In genomic region chr7:98434087-98434486, GRCh38 we compare ENCODE assay signal across 18 cellular contexts. TPM values are rescaled to one million over a fixed set of nuclear protein-coding genes. Genes with fewer than 3 reads are reported as not detected.
DNase-seq lines count a peak whose midpoint lies in the region; ATAC-seq, FAIRE-seq and TF ChIP-seq lines count a peak whose summit lies in the region.
"Had no signal": no experiment of that assay in that cellular context is flagged by ENCODE, and none has a peak within 500 bp of the region (broad histone marks: within the 10 kb centered on the region; RNA-seq: fewer than 3 reads in every experiment).

No MANE protein-coding gene starts in this region.

- POLR2A ChIA-PET in HEK293 (lab: Yijun Ruan, JAX) (no interaction called here), K562 (lab: Yijun Ruan, JAX) (no interaction called here)

- TF ChIP-seq CTCF in HEK293 (tag by site-specific recombination; IDR thresholded peaks at IDR 0.05) (no peak), K562 (IDR thresholded peaks at IDR 0.05 in 2 of 3, conservative IDR thresholded peaks at IDR 0.05 in 1 of 3; ENCODE audit: insufficient read depth in 2 of 3, low read depth in 1 of 3, low read length in 3 of 3) (no peak)

- H3K27ac ChIP-seq in BLaER1 (no peak overlapping the region), HEK293 (ENCODE audit: extremely low read depth, low read depth, low read length) (no peak overlapping the region), K562 (ENCODE audit: extremely low read depth, low read depth, low read length) (no peak overlapping the region)
- H3K27ac ChIP-seq: 22Rv1, A549, C4-2B had no signal

- peak overlapping the region; percentile 45 for H3K4me2 ChIP-seq in BLaER1
- no peak overlapping the region for H3K4me2 ChIP-seq in K562 (ENCODE audit: insufficient read depth, low read length)
- H3K4me2 ChIP-seq: A549 had no signal

- H3K4me3 ChIP-seq in BLaER1: no peak overlapping the region
- H3K4me3 ChIP-seq in HEK293 (ENCODE audit: low read depth, low read length): no peak overlapping the region
- no peak overlapping the region for H3K4me3 ChIP-seq in K562
- H3K4me3 ChIP-seq: A549 had no signal

- no peaks in the 10 kb centered on the region for H3K9me3 ChIP-seq in BLaER1
- no peaks in the 10 kb centered on the region for H3K9me3 ChIP-seq in HEK293 (ENCODE audit: control insufficient read depth, insufficient read depth, low read depth, low read length)
- H3K9me3 ChIP-seq in K562 (replicated peaks; ENCODE audit: control insufficient read depth, insufficient read depth, low read depth, low read length): no peaks in the 10 kb centered on the region
- H3K9me3 ChIP-seq: A549, Caco-2 had no signal

- DNase-seq in DMS53 (lab: John Stamatoyannopoulos, UW) (peak; percentile 19), DMS53 treated with DMSO at 0.1 percent for 48 hours (lab: John Stamatoyannopoulos, UW; ENCODE audit: unreplicated experiment) (no peak), K562 (ENCODE audit: extremely low read depth in 1 of 4, low spot score in 3 of 4) (no peak), iPS-NIHi7 (ENCODE audit: extremely low spot score) (no peak), NOMO-1 (lab: John Stamatoyannopoulos, UW; ENCODE audit: unreplicated experiment in 2 of 2) (no peak)
- DNase-seq in activated naive CD4-positive, alpha-beta T cell treated with anti-CD3 and anti-CD28 coated beads, Interleukin-2, amount 50 U/mL, for 16 hours: no peak
- DNase-seq: Caco-2; Calu3; CD4-positive, alpha-beta T cell; CD8-positive, alpha-beta T cell had no signal

- H3K9ac ChIP-seq in BLaER1 (no peak overlapping the region), K562 (ENCODE audit: insufficient read depth in 1 of 2, low read depth in 2 of 2, low read length in 2 of 2) (no peak overlapping the region)

- no peaks in the 10 kb centered on the region for H3K36me3 ChIP-seq in BLaER1
- H3K36me3 ChIP-seq in HEK293 (ENCODE audit: control insufficient read depth in 2 of 2, insufficient read depth in 1 of 2, low read length in 2 of 2): no peaks in the 10 kb centered on the region
- no peaks in the 10 kb centered on the region for H3K36me3 ChIP-seq in K562 (ENCODE audit: control insufficient read depth, insufficient read depth, low read length)

- no peaks in the 10 kb centered on the region for H3K9me1 ChIP-seq in K562 (ENCODE audit: control insufficient read depth, insufficient read depth, low read length)

- H4K20me1 ChIP-seq in BLaER1: no peaks in the 10 kb centered on the region
- no peaks in the 10 kb centered on the region for H4K20me1 ChIP-seq in K562 (replicated peaks; ENCODE audit: control insufficient read depth, insufficient read depth, low read length)

- peaks cover 42% of the 10 kb centered on the region for H3K4me1 ChIP-seq in BLaER1
- no peaks in the 10 kb centered on the region for H3K4me1 ChIP-seq in HEK293 (ENCODE audit: control insufficient read depth, insufficient read depth, low read length)
- no peaks in the 10 kb centered on the region; a peak in 1 of 5 replicates for H3K4me1 ChIP-seq in K562 (replicated peaks in 1 of 2; ENCODE audit: control insufficient read depth in 2 of 2, insufficient read depth in 2 of 2, low read length in 2 of 2)
- H3K4me1 ChIP-seq: A549, Caco-2 had no signal

- intact Hi-C loops in K562 (cut with micrococcal nuclease): loop anchor here (5.0 kb wide), 1 partner anchor 298 kb away; no protein-coding TSS in a partner anchor

- H2AFZ ChIP-seq in K562 (ENCODE audit: low read depth, low read length): no peak overlapping the region

- WGBS in K562 (ENCODE audit: insufficient coverage, low coverage, missing lambda C conversion rate): 4% methylated on average over 10 of the region's 10 CpGs

- H3K79me2 ChIP-seq in K562 (ENCODE audit: control insufficient read depth, insufficient read depth, low read length): no peaks in the 10 kb centered on the region

- in situ Hi-C loops in K562 (cut with MboI): loop anchor here (5.0 kb wide), 2 partner anchors 313 to 408 kb away; no protein-coding TSS in a partner anchor

- ATAC-seq in K562: no peak

- no peak for TF ChIP-seq POLR2A in K562 (conservative IDR thresholded peaks at IDR 0.05)

- H3K27me3 ChIP-seq in BLaER1: no peaks in the 10 kb centered on the region
- H3K27me3 ChIP-seq in K562 (ENCODE audit: control insufficient read depth in 2 of 2, insufficient read depth in 2 of 2, low read length in 2 of 2): peaks cover 3 to 36% of the 10 kb centered on the region in 2 experiments; a peak in 3 of 5 replicates

- CTCF ChIA-PET in HEK293 (lab: Yijun Ruan, JAX) (interaction anchor here (0.7 to 5.7 kb wide), 7 partner anchors 14 to 407 kb away, joined by 3 to 59 read pairs (median 3); no protein-coding TSS in a partner anchor), K562 (lab: Yijun Ruan, JAX; ENCODE audit: low intra/inter-chr PET ratio) (interaction anchor here (0.6 to 1.6 kb wide), 7 partner anchors 105 to 444 kb away, joined by 3 to 37 read pairs (median 4); partner anchors contain the start of genes NPTX2 and TRRAP)

- no peak for TF ChIP-seq RAD21 in K562 (CRISPR knock-in tag; conservative IDR thresholded peaks at IDR 0.05 in 1 of 2, IDR thresholded peaks at IDR 0.05 in 1 of 2)

- no TSS peak for BruUV-seq in K562 (replicated peaks; lab: Mats Ljungman, UMichigan)

- FAIRE-seq in K562 (lab: Jason Lieb, UNC): no peak
- FAIRE-seq: A549, D721Med, G401.6, GM19239 had no signal

- TF ChIP-seq EP300 in K562 (IDR thresholded peaks at IDR 0.05; ENCODE audit: low read length): no peak

TF ChIP-seq in HEK293, 187 proteins besides CTCF, POLR2A, EP300 and RAD21:
- TF ChIP-seq ATF2 (tag by site-specific recombination; IDR thresholded peaks at IDR 0.05; ENCODE audit: low read depth) (peak; percentile 60), SCRT1 (tag by site-specific recombination; IDR thresholded peaks at IDR 0.05; ENCODE audit: borderline replicate concordance) (no peak)

TF ChIP-seq in K562, 482 proteins besides CTCF, POLR2A, EP300 and RAD21 (continues in another document):
- TF ChIP-seq CREB3 (tag; conservative IDR thresholded peaks at IDR 0.05; ENCODE audit: low read depth) (no peak), ZHX1 (conservative IDR thresholded peaks at IDR 0.05; ENCODE audit: low read length) (no peak), NCOR1 (IDR thresholded peaks at IDR 0.05) (no peak), ZSCAN32 (CRISPR knock-in tag; IDR thresholded peaks at IDR 0.05) (no peak), ATF3 (IDR thresholded peaks at IDR 0.05) (peak; percentile 47), ATF3 (CRISPR knock-in tag; conservative IDR thresholded peaks at IDR 0.05) (no peak)

RNA-seq across cellular contexts. Expression of gene BAIAP2L1, which starts 33.2 kb away (rescaled TPM):
- total RNA-seq in K562 (2011; cell fraction: chromatin; rRNA removed; ENCODE audit: low replicate concordance): 35.2 and 53.3 TPM in 2 replicates
- total RNA-seq in K562 (2011; cell fraction: nucleolus; rRNA removed): 19.8 and 20.0 TPM in 2 replicates
- 22.5 and 27.7 TPM in 2 replicates for total RNA-seq in K562 (2011; cell fraction: nucleoplasm; rRNA removed)
- total RNA-seq in K562 (2014; rRNA removed) (8.6 and 12.2 TPM in 2 replicates), K562 (2014; rRNA removed; fragmentation: Illumina TruSeq; extraction: Trizol) (15.5 and 19.5 TPM in 2 replicates), K562 (2015; rRNA removed; fragmentation: Illumina TruSeq; extraction: Trizol) (11.1 and 12.0 TPM in 2 replicates), K562 (2021) (22.0 and 22.9 TPM in 2 replicates)
- polyA plus RNA-seq in K562 (2011; rRNA removed) (14.4 and 19.0 TPM in 2 replicates), K562 (2014; fragmentation: Illumina TruSeq; extraction: Trizol) (21.8 and 29.8 TPM in 2 replicates), K562 (2014; fragmentation: Nextera tagmentation; extraction: Ambion mirVana) (1 to 10 TPM; 4.2 to 4.3 TPM), K562 (2014; rRNA removed) (15.0 and 16.4 TPM in 2 replicates)
- 10.7 and 13.6 TPM in 2 replicates for polyA plus RNA-seq in K562 (2011; cell fraction: cytosol; rRNA removed)
- 11.9 and 21.6 TPM in 2 replicates for polyA plus RNA-seq in K562 (2011; cell fraction: nucleus; rRNA removed)
- polyA plus RNA-seq in K562 (2012): 10.9 and 18.9 TPM in 2 replicates
- 12.8 and 14.0 TPM in 2 replicates for polyA minus RNA-seq in K562 (2011; rRNA and poly(A)+ RNA removed)
- polyA minus RNA-seq in K562 (2011; cell fraction: cytosol; rRNA and poly(A)+ RNA removed): 7.5 and 10.7 TPM in 2 replicates
- polyA minus RNA-seq in K562 (2011; cell fraction: nucleus; rRNA and poly(A)+ RNA removed): 13.1 and 15.9 TPM in 2 replicates
